ENCODE assay signal across 16 cellular contexts in the genomic region with DNA sequence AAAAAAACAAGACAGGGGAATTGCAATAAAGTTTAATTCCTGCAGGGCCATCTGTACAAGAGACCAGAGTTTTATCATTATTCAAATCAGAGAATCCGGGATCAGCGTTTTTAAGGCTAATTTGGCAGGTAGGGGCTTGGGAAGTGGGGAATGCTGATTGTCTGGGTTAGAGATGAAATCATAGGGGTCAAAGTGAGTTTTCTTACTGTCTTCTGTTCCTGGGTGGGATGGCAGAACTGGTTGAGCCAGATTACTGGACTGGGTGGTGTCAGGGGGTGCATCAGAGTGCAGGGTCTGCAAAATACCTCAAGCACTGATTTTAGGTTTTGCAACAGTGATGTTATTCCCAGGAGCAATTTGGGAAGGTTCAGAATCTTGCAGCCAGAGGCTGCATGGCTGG. TPM values are rescaled to one million over a fixed set of nuclear protein-coding genes. Genes with fewer than 3 reads are reported as not detected.
"Had no signal": no experiment of that assay in that cellular context is flagged by ENCODE, and none has a peak within 500 bp of the region (broad histone marks: within the 10 kb centered on the region; RNA-seq: fewer than 3 reads in every experiment).

No MANE protein-coding gene starts in this region.

RNA-seq across cellular contexts. Expression of gene HCAR3, which starts 6.3 kb away (rescaled TPM):
- total RNA-seq: kidney, myocyte, osteoblast, pulmonary artery endothelial cell, renal cortical epithelial cell, right atrium auricular region, skeletal muscle tissue, smooth muscle cell, transverse colon, uterus had no signal
- polyA plus RNA-seq: naive thymus-derived CD4-positive, alpha-beta T cell; neural cell; pancreas had no signal

RNA-seq across cellular contexts. Expression of gene HCAR2, which starts 7.2 kb away (rescaled TPM):
- total RNA-seq: kidney, myocyte, osteoblast, pulmonary artery endothelial cell, renal cortical epithelial cell, thyroid gland, uterus had no signal
- polyA plus RNA-seq: naive thymus-derived CD4-positive, alpha-beta T cell; neural cell had no signal

RNA-seq across cellular contexts. Expression of gene HCAR1, which starts 20.3 kb away (rescaled TPM):
- total RNA-seq: myocyte; natural killer cell treated with Interleukin-12 subunit alpha and Interleukin-12 subunit beta and Interleukin-15 and Interleukin-18, amount 100 ng/mL, for 72 hours; right lobe of liver; smooth muscle cell had no signal
- polyA plus RNA-seq: naive thymus-derived CD4-positive, alpha-beta T cell; neural cell; smooth muscle cell had no signal
